8 cellular contexts compared by ENCODE assay signal in the genomic region with DNA sequence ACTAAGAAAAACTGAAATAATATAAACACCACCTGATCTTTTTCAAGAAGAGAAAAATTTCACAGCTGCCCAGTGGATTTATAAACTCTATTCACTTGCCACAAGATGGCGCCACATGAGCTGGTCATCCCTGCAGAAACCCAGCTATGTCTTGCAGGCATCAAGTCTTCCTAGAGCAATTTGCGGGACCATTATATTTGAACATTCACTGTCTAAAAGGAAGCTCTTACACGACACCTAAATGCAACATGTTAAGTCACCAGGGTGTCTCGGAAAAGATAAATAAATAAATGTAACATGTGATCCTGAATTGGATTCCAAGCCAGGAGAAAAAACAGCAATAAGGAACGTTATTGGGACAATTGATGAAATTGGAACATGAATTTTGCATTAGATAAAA. TPM values are rescaled to one million over a fixed set of nuclear protein-coding genes. Genes with fewer than 3 reads are reported as not detected.
A peak's percentile ranks its signal among the peaks of the same experiment; 100 is the strongest.
DNase-seq lines count a peak whose midpoint lies in the region; ATAC-seq, FAIRE-seq and TF ChIP-seq lines count a peak whose summit lies in the region.

No MANE protein-coding gene starts in this region.

- intact Hi-C loops in A673 (cut with micrococcal nuclease; ENCODE audit: unreplicated experiment) (loop anchor here (2.0 to 5.0 kb wide), 2 partner anchors 217 to 293 kb away; no protein-coding TSS in a partner anchor), HepG2 (cut with micrococcal nuclease; ENCODE audit: unreplicated experiment) (loop anchor here (5.0 to 10.0 kb wide), 2 partner anchors 87 to 219 kb away; partner anchors contain the start of gene HIPK4)

- H3K4me3 Mint-ChIP-seq in central memory CD8-positive, alpha-beta T cell: no peak overlapping the region

- peak; percentile 45 to 46 for ATAC-seq in activated CD4-positive, CD25-positive, alpha-beta regulatory T cell treated with anti-CD3 and anti-CD28 coated beads, Interleukin-2, amount 50 U/mL, for 24 hours
- peak; percentile 43 for ATAC-seq in central memory CD8-positive, alpha-beta T cell (replicated peaks; ENCODE audit: extremely low read depth, poor library complexity, severe bottlenecking)
- ATAC-seq in HepG2: peak; percentile 64
- no peak for ATAC-seq in HG03460 (IDR thresholded peaks at IDR 0.05; ENCODE audit: unreplicated experiment)

- H3K4me1 ChIP-seq in A673 (ENCODE audit: insufficient read depth, low read length, poor library complexity, severe bottlenecking) (peaks cover 35% of the 10 kb centered on the region), HepG2 (ENCODE audit: insufficient read depth, low read length) (no peaks in the 10 kb centered on the region)

- peak overlapping the region; percentile 86 for H3K27ac ChIP-seq in A673 (ENCODE audit: low read depth, low read length, poor library complexity, severe bottlenecking)
- H3K27ac ChIP-seq in HepG2 (ENCODE audit: extremely low read length, insufficient read depth, low read length): no peak overlapping the region

- H3K36me3 ChIP-seq in A673 (ENCODE audit: insufficient read depth, low read length, poor library complexity, severe bottlenecking) (no peaks in the 10 kb centered on the region), HepG2 (replicated peaks in 1 of 2; ENCODE audit: control insufficient read depth in 1 of 2, insufficient read depth in 2 of 2, low read length in 2 of 2) (no peaks in the 10 kb centered on the region)

- H3K27me3 ChIP-seq in A673 (replicated peaks; ENCODE audit: insufficient read depth, low read depth, low read length, poor library complexity): no peaks in the 10 kb centered on the region
- no peaks in the 10 kb centered on the region for H3K27me3 ChIP-seq in HepG2 (ENCODE audit: control insufficient read depth in 1 of 2, insufficient read depth in 2 of 2, low read length in 2 of 2)

- no peaks in the 10 kb centered on the region for H3K27me3 Mint-ChIP-seq in central memory CD8-positive, alpha-beta T cell

- H2AFZ ChIP-seq in HepG2 (ENCODE audit: low read length): no peak overlapping the region

- no peak overlapping the region for H3K4me2 ChIP-seq in HepG2 (ENCODE audit: low read depth, low read length)

- no peaks in the 10 kb centered on the region for H4K20me1 ChIP-seq in HepG2 (ENCODE audit: insufficient read depth, low read length)

- no peaks in the 10 kb centered on the region for H3K9me3 Mint-ChIP-seq in central memory CD8-positive, alpha-beta T cell

- DNase-seq in A673 (ENCODE audit: low spot score) (peak; percentile 93), GM19240 (ENCODE audit: insufficient read length, low spot score) (peak; percentile 82), NCI-H446 (lab: John Stamatoyannopoulos, UW) (peak; percentile 74 to 82), HepG2 (ENCODE audit: low spot score) (peak; percentile 78)
- DNase-seq in central memory CD8-positive, alpha-beta T cell (ENCODE audit: low spot score in 2 of 2): peak; percentile 49 to 54
- DNase-seq in stimulated activated CD4-positive, alpha-beta T cell treated with anti-CD3 and anti-CD28 coated beads, TNF-alpha, amount 100 ng/mL, for 1 hour (ENCODE audit: low read depth in 3 of 3, low spot score in 1 of 3): peak; percentile 38 to 43 (median 38)

- CTCF ChIA-PET in A673 (lab: Charles Lee): interaction anchor here (0.5 to 2.2 kb wide), 24 partner anchors 8 to 759 kb away, joined by 3 to 15 read pairs (median 4); partner anchors contain the start of genes C19orf47 and PLD3
- CTCF ChIA-PET in HepG2 (lab: Yijun Ruan, JAX; ENCODE audit: low intra/inter-chr PET ratio, low total read pairs): interaction anchor here (1.1 kb wide), 1 partner anchor 83 kb away, joined by 3 read pairs; no protein-coding TSS in a partner anchor

- in situ Hi-C loops in HepG2 (cut with HindIII; ENCODE audit: extremely low pct_ligation_motif_present, low pct_unique_long_range_greater_than_20kb): no loop called here

- no peak for TF ChIP-seq EP300 in HepG2 (IDR thresholded peaks at IDR 0.05; ENCODE audit: low read depth in 2 of 2, low read length in 2 of 2)
- no peak for TF ChIP-seq EP300 in HepG2 (CRISPR knock-in tag; IDR thresholded peaks at IDR 0.05; ENCODE audit: borderline replicate concordance)

- TF ChIP-seq CTCF in A673 (conservative IDR thresholded peaks at IDR 0.05; ENCODE audit: low read depth, low read length): peak; percentile 84
- TF ChIP-seq CTCF in HepG2 (CRISPR knock-in tag; IDR thresholded peaks at IDR 0.05): peak; percentile 76

- H3K4me3 ChIP-seq in A673 (ENCODE audit: low read depth, low read length, poor library complexity, severe bottlenecking) (no peak overlapping the region), HepG2 (replicated peaks in 1 of 3; ENCODE audit: insufficient read depth in 1 of 3, low read depth in 2 of 3, low read length in 3 of 3) (no peak overlapping the region)

- FAIRE-seq in HepG2 (lab: Jason Lieb, UNC): peak; percentile 42

- no peaks in the 10 kb centered on the region for H3K36me3 Mint-ChIP-seq in central memory CD8-positive, alpha-beta T cell (ENCODE audit: insufficient read depth)

- TF ChIP-seq RAD21 in HepG2 (CRISPR knock-in tag; IDR thresholded peaks at IDR 0.05): peak; percentile 67; the same call in 1 of the 2 replicates

- no TSS peak for BruUV-seq in A673 (replicated peaks; lab: Mats Ljungman, UMichigan)
- no TSS peak for BruUV-seq in HepG2 (replicated peaks; lab: Mats Ljungman, UMichigan)

- 18% methylated on average over 5 of the region's 5 CpGs for WGBS in HepG2 (ENCODE audit: low lambda C conversion rate)

- H3K9ac ChIP-seq in HepG2 (ENCODE audit: insufficient read depth, low read depth, low read length): no peak overlapping the region

- no peak overlapping the region for H3K27ac Mint-ChIP-seq in central memory CD8-positive, alpha-beta T cell (ENCODE audit: low read depth)

- H3K9me3 ChIP-seq in A673 (ENCODE audit: low read depth, low read length, poor library complexity, severe bottlenecking) (no peaks in the 10 kb centered on the region), HepG2 (ENCODE audit: low read length) (no peaks in the 10 kb centered on the region)

- no peaks in the 10 kb centered on the region for H3K79me2 ChIP-seq in HepG2 (ENCODE audit: insufficient read depth, low read length)

- TF ChIP-seq POLR2A in HepG2 (IDR thresholded peaks at IDR 0.05; ENCODE audit: insufficient read depth in 1 of 2, low read depth in 2 of 2, low read length in 2 of 2): no peak

- POLR2A ChIA-PET in A673 (lab: Charles Lee; ENCODE audit: low non-redundant PET): interaction anchor here (0.7 kb wide), 1 partner anchor 108 kb away, joined by 4 read pairs; the partner anchor contains the start of gene PRX
- POLR2A ChIA-PET in HepG2 (lab: Yijun Ruan, JAX): interaction anchor here (0.7 kb wide), 1 partner anchor 121 kb away, joined by 3 read pairs; the partner anchor contains the start of gene SERTAD1

- H3K4me1 Mint-ChIP-seq in central memory CD8-positive, alpha-beta T cell: peaks cover 5% of the 10 kb centered on the region

RNA-seq across cellular contexts. Expression of gene AKT2, which starts 20.3 kb away (rescaled TPM):
- 146 and 151 TPM in 2 replicates for total RNA-seq in A673 (2021)
- 82.1 and 82.7 TPM in 2 replicates for total RNA-seq in HepG2 (2016; rRNA removed; fragmentation: Illumina TruSeq; extraction: Trizol)
- 42.1 and 44.9 TPM in 2 replicates for total RNA-seq in HepG2 (2016; cell fraction: cytosol; rRNA removed; fragmentation: Illumina TruSeq; extraction: Trizol; ENCODE audit: low read depth)
- total RNA-seq in HepG2 (2016; cell fraction: insoluble cytoplasmic fraction; rRNA removed; fragmentation: Illumina TruSeq; extraction: Trizol): 70.8 and 81.6 TPM in 2 replicates
- 96.0 and 104 TPM in 2 replicates for total RNA-seq in HepG2 (2016; cell fraction: membrane; rRNA removed; fragmentation: Illumina TruSeq; extraction: Trizol)
- 55.8 and 67.9 TPM in 2 replicates for total RNA-seq in HepG2 (2016; cell fraction: nucleus; rRNA removed; fragmentation: Illumina TruSeq; extraction: Trizol)
- 173 and 182 TPM in 2 replicates for polyA plus RNA-seq in HepG2 (2011; rRNA removed)
- 88.4 and 94.7 TPM in 2 replicates for polyA plus RNA-seq in HepG2 (2011; cell fraction: cytosol; rRNA removed)
- 432 and 533 TPM in 2 replicates for polyA plus RNA-seq in HepG2 (2011; cell fraction: nucleus; rRNA removed)
- polyA plus RNA-seq in HepG2 (2012): 72.7 and 74.6 TPM in 2 replicates
- polyA plus RNA-seq in HepG2 (2016; cell fraction: cytosol; fragmentation: Illumina TruSeq; extraction: Trizol; ENCODE audit: low read depth): 39.5 and 46.3 TPM in 2 replicates
- polyA plus RNA-seq in HepG2 (2016; cell fraction: insoluble cytoplasmic fraction; fragmentation: Illumina TruSeq; extraction: Trizol; ENCODE audit: low read depth): 92.6 and 106 TPM in 2 replicates
- polyA plus RNA-seq in HepG2 (2016; cell fraction: membrane; fragmentation: Illumina TruSeq; extraction: Trizol; ENCODE audit: low read depth): 95.0 and 114 TPM in 2 replicates
- polyA plus RNA-seq in HepG2 (2016; cell fraction: nucleus; fragmentation: Illumina TruSeq; extraction: Trizol; ENCODE audit: insufficient read depth, low read depth): 169 and 178 TPM in 2 replicates
- polyA minus RNA-seq in HepG2 (2011; rRNA and poly(A)+ RNA removed; ENCODE audit: low replicate concordance): 115 and 187 TPM in 2 replicates
- 55.0 and 56.5 TPM in 2 replicates for polyA minus RNA-seq in HepG2 (2011; cell fraction: cytosol; rRNA and poly(A)+ RNA removed)
- polyA minus RNA-seq in HepG2 (2011; cell fraction: nucleus; rRNA and poly(A)+ RNA removed): 77.1 and 89.5 TPM in 2 replicates

RNA-seq across cellular contexts. Expression of gene C19orf47, which starts 42.8 kb away (rescaled TPM):
- 26.5 and 30.8 TPM in 2 replicates for total RNA-seq in A673 (2021)
- 6.8 and 8.1 TPM in 2 replicates for total RNA-seq in HepG2 (2016; rRNA removed; fragmentation: Illumina TruSeq; extraction: Trizol)
- 12.5 and 13.5 TPM in 2 replicates for total RNA-seq in HepG2 (2016; cell fraction: cytosol; rRNA removed; fragmentation: Illumina TruSeq; extraction: Trizol; ENCODE audit: low read depth)
- total RNA-seq in HepG2 (2016; cell fraction: insoluble cytoplasmic fraction; rRNA removed; fragmentation: Illumina TruSeq; extraction: Trizol): 5.6 and 9.0 TPM in 2 replicates
- total RNA-seq in HepG2 (2016; cell fraction: membrane; rRNA removed; fragmentation: Illumina TruSeq; extraction: Trizol): 18.7 and 22.9 TPM in 2 replicates
- 3.6 and 5.4 TPM in 2 replicates for total RNA-seq in HepG2 (2016; cell fraction: nucleus; rRNA removed; fragmentation: Illumina TruSeq; extraction: Trizol)
- polyA plus RNA-seq in HepG2 (2011; rRNA removed): 10.6 and 11.1 TPM in 2 replicates
- polyA plus RNA-seq in HepG2 (2011; cell fraction: cytosol; rRNA removed): 6.7 and 7.2 TPM in 2 replicates
- 10.7 and 10.8 TPM in 2 replicates for polyA plus RNA-seq in HepG2 (2011; cell fraction: nucleus; rRNA removed)
- polyA plus RNA-seq in HepG2 (2012): 3.6 and 4.2 TPM in 2 replicates
- 12.8 and 17.0 TPM in 2 replicates for polyA plus RNA-seq in HepG2 (2016; cell fraction: cytosol; fragmentation: Illumina TruSeq; extraction: Trizol; ENCODE audit: low read depth)
- 9.6 and 11.1 TPM in 2 replicates for polyA plus RNA-seq in HepG2 (2016; cell fraction: insoluble cytoplasmic fraction; fragmentation: Illumina TruSeq; extraction: Trizol; ENCODE audit: low read depth)
- polyA plus RNA-seq in HepG2 (2016; cell fraction: membrane; fragmentation: Illumina TruSeq; extraction: Trizol; ENCODE audit: low read depth): 23.8 and 24.6 TPM in 2 replicates
- 12.8 and 13.4 TPM in 2 replicates for polyA plus RNA-seq in HepG2 (2016; cell fraction: nucleus; fragmentation: Illumina TruSeq; extraction: Trizol; ENCODE audit: insufficient read depth, low read depth)
- polyA minus RNA-seq in HepG2 (2011; rRNA and poly(A)+ RNA removed; ENCODE audit: low replicate concordance): 18.0 and 74.8 TPM in 2 replicates
- polyA minus RNA-seq in HepG2 (2011; cell fraction: cytosol; rRNA and poly(A)+ RNA removed): 7.0 and 8.4 TPM in 2 replicates
- polyA minus RNA-seq in HepG2 (2011; cell fraction: nucleus; rRNA and poly(A)+ RNA removed): 6.8 and 7.3 TPM in 2 replicates

RNA-seq across cellular contexts. Expression of gene PLD3, which starts 43.1 kb away (rescaled TPM):
- 310 and 334 TPM in 2 replicates for total RNA-seq in A673 (2021)
- 26.8 and 45.7 TPM in 2 replicates for total RNA-seq in HepG2 (2016; rRNA removed; fragmentation: Illumina TruSeq; extraction: Trizol)
- 18.2 and 19.0 TPM in 2 replicates for total RNA-seq in HepG2 (2016; cell fraction: cytosol; rRNA removed; fragmentation: Illumina TruSeq; extraction: Trizol; ENCODE audit: low read depth)
- total RNA-seq in HepG2 (2016; cell fraction: insoluble cytoplasmic fraction; rRNA removed; fragmentation: Illumina TruSeq; extraction: Trizol): 29.0 and 47.3 TPM in 2 replicates
- total RNA-seq in HepG2 (2016; cell fraction: membrane; rRNA removed; fragmentation: Illumina TruSeq; extraction: Trizol): 26.1 and 41.8 TPM in 2 replicates
- 37.3 and 42.7 TPM in 2 replicates for total RNA-seq in HepG2 (2016; cell fraction: nucleus; rRNA removed; fragmentation: Illumina TruSeq; extraction: Trizol)
- 164 and 203 TPM in 2 replicates for polyA plus RNA-seq in HepG2 (2011; rRNA removed)
- polyA plus RNA-seq in HepG2 (2011; cell fraction: cytosol; rRNA removed): 105 and 149 TPM in 2 replicates
- polyA plus RNA-seq in HepG2 (2011; cell fraction: nucleus; rRNA removed): 114 and 115 TPM in 2 replicates
- polyA plus RNA-seq in HepG2 (2012): 107 and 135 TPM in 2 replicates
- 16.6 and 27.8 TPM in 2 replicates for polyA plus RNA-seq in HepG2 (2016; cell fraction: cytosol; fragmentation: Illumina TruSeq; extraction: Trizol; ENCODE audit: low read depth)
- polyA plus RNA-seq in HepG2 (2016; cell fraction: insoluble cytoplasmic fraction; fragmentation: Illumina TruSeq; extraction: Trizol; ENCODE audit: low read depth): 36.6 and 37.2 TPM in 2 replicates
- 34.7 and 44.6 TPM in 2 replicates for polyA plus RNA-seq in HepG2 (2016; cell fraction: membrane; fragmentation: Illumina TruSeq; extraction: Trizol; ENCODE audit: low read depth)
- 75.1 and 78.1 TPM in 2 replicates for polyA plus RNA-seq in HepG2 (2016; cell fraction: nucleus; fragmentation: Illumina TruSeq; extraction: Trizol; ENCODE audit: insufficient read depth, low read depth)
- polyA minus RNA-seq in HepG2 (2011; rRNA and poly(A)+ RNA removed; ENCODE audit: low replicate concordance): 86.0 and 162 TPM in 2 replicates
- polyA minus RNA-seq in HepG2 (2011; cell fraction: cytosol; rRNA and poly(A)+ RNA removed): 72.3 and 102 TPM in 2 replicates
- 23.6 and 31.3 TPM in 2 replicates for polyA minus RNA-seq in HepG2 (2011; cell fraction: nucleus; rRNA and poly(A)+ RNA removed)

Comparison
In these comparisons a context has a peak if more than half of its experiments do, and no peak if none do; other contexts are left out.
1. DNase-seq: peak in every context shown above with its lines; median percentile 93 in A673; 82 in GM19240; 78 in NCI-H446; 78 in HepG2; 52 in central memory CD8-positive, alpha-beta T cell; 38 in stimulated activated CD4-positive, alpha-beta T cell treated with anti-CD3 and anti-CD28 coated beads, TNF-alpha, amount 100 ng/mL, for 1 hour.